Comparison of ENCODE assay signal across 9 cellular contexts in the genomic region with DNA sequence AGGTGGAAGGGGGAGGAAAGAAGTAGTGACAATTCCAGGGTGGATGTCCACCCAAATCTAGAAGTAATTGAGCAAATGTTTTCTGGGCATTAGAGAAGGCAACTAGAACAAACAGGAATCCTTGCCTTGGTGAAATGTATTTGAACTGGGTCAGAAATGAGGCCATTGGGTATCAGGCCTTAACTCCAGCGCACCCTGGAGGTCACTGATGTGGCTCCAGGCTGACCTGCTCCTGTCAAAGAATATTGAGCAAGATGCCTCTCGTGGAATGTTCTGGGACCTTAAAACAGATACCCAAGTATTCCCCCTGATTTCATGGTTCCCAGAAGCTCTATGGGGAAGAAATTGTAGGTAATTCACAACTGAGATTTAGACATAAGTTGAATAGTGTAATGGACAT. TPM values are rescaled to one million over a fixed set of nuclear protein-coding genes. Genes with fewer than 3 reads are reported as not detected.
DNase-seq lines count a peak whose midpoint lies in the region; ATAC-seq, FAIRE-seq and TF ChIP-seq lines count a peak whose summit lies in the region.
"Had no signal": no experiment of that assay in that cellular context is flagged by ENCODE, and none has a peak within 500 bp of the region (broad histone marks: within the 10 kb centered on the region; RNA-seq: fewer than 3 reads in every experiment).

No MANE protein-coding gene starts in this region.

- H3K4me3 ChIP-seq in K562 (no peak overlapping the region), HepG2 (replicated peaks in 1 of 3; ENCODE audit: insufficient read depth in 1 of 3, low read depth in 2 of 3, low read length in 3 of 3) (no peak overlapping the region), aorta (ENCODE audit: low read length in 2 of 2) (no peak overlapping the region)
- H3K4me3 ChIP-seq: SJSA1 had no signal

- H3K4me2 ChIP-seq in K562 (ENCODE audit: insufficient read depth, low read length): no peak overlapping the region
- H3K4me2 ChIP-seq in HepG2 (ENCODE audit: low read depth, low read length): no peak overlapping the region

- no peaks in the 10 kb centered on the region for H3K9me3 ChIP-seq in K562 (replicated peaks; ENCODE audit: control insufficient read depth, insufficient read depth, low read depth, low read length)
- no peaks in the 10 kb centered on the region for H3K9me3 ChIP-seq in HepG2 (ENCODE audit: low read length)
- no peaks in the 10 kb centered on the region for H3K9me3 ChIP-seq in aorta (ENCODE audit: control insufficient read depth, low read length)
- H3K9me3 ChIP-seq: SJSA1 had no signal

- POLR2A ChIA-PET in K562 (lab: Yijun Ruan, JAX) (no interaction called here), HepG2 (lab: Yijun Ruan, JAX) (no interaction called here)

- no peak overlapping the region for H3K27ac ChIP-seq in K562 (ENCODE audit: extremely low read depth, low read depth, low read length)
- H3K27ac ChIP-seq in HepG2 (ENCODE audit: extremely low read length, insufficient read depth, low read length): no peak overlapping the region
- H3K27ac ChIP-seq in aorta (ENCODE audit: low read depth in 1 of 2, low read length in 2 of 2): no peak overlapping the region
- H3K27ac ChIP-seq: SJSA1 had no signal

- BruUV-seq in K562 (replicated peaks; lab: Mats Ljungman, UMichigan): no TSS peak
- no TSS peak for BruUV-seq in HepG2 (replicated peaks; lab: Mats Ljungman, UMichigan)

- 0% methylated on average over 2 of the region's 2 CpGs for WGBS in K562 (ENCODE audit: insufficient coverage, low coverage, missing lambda C conversion rate)
- WGBS in HepG2 (ENCODE audit: low lambda C conversion rate): 3% methylated on average over 2 of the region's 2 CpGs
- 45 to 51% methylated on average over 2 of the region's 2 CpGs for WGBS in aorta, 2 donors

- TF ChIP-seq EP300 in K562 (IDR thresholded peaks at IDR 0.05; ENCODE audit: low read length) (no peak), HepG2 (IDR thresholded peaks at IDR 0.05; ENCODE audit: low read depth in 2 of 2, low read length in 2 of 2) (no peak), HepG2 (CRISPR knock-in tag; IDR thresholded peaks at IDR 0.05; ENCODE audit: borderline replicate concordance) (no peak)

- peak; percentile 71 to 82 (median 74) for TF ChIP-seq CTCF in K562 (IDR thresholded peaks at IDR 0.05 in 2 of 3, conservative IDR thresholded peaks at IDR 0.05 in 1 of 3; ENCODE audit: insufficient read depth in 2 of 3, low read depth in 1 of 3, low read length in 3 of 3)
- peak; percentile 59 for TF ChIP-seq CTCF in HepG2 (CRISPR knock-in tag; IDR thresholded peaks at IDR 0.05)

- H3K4me1 ChIP-seq in K562 (replicated peaks in 1 of 2; ENCODE audit: control insufficient read depth in 2 of 2, insufficient read depth in 2 of 2, low read length in 2 of 2): peaks cover 0 to 6% of the 10 kb centered on the region in 2 experiments; a peak in 2 of 5 replicates
- no peaks in the 10 kb centered on the region for H3K4me1 ChIP-seq in HepG2 (ENCODE audit: insufficient read depth, low read length)
- H3K4me1 ChIP-seq in aorta (ENCODE audit: control insufficient read depth in 1 of 2, insufficient read depth in 2 of 2, low read length in 2 of 2): no peaks in the 10 kb centered on the region
- H3K4me1 ChIP-seq: SJSA1 had no signal

- intact Hi-C loops in K562 (cut with micrococcal nuclease): loop anchor here (2.0 kb wide), 1 partner anchor 68 kb away; no protein-coding TSS in a partner anchor
- intact Hi-C loops in HepG2 (cut with micrococcal nuclease; ENCODE audit: unreplicated experiment): loop anchor here (2.0 kb wide), 1 partner anchor 68 kb away; no protein-coding TSS in a partner anchor
- intact Hi-C loops in aorta (cut with DNase I): no loop called here

- TF ChIP-seq POLR2A in K562 (conservative IDR thresholded peaks at IDR 0.05) (no peak), HepG2 (IDR thresholded peaks at IDR 0.05; ENCODE audit: insufficient read depth in 1 of 2, low read depth in 2 of 2, low read length in 2 of 2) (no peak)

- in situ Hi-C loops in G401 (cut with HindIII; ENCODE audit: low sequenced_read_pairs): no loop called here
- in situ Hi-C loops in K562 (cut with MboI): no loop called here
- in situ Hi-C loops in HepG2 (cut with HindIII; ENCODE audit: extremely low pct_ligation_motif_present, low pct_unique_long_range_greater_than_20kb): loop anchor here (5.0 kb wide), 1 partner anchor 65 kb away; no protein-coding TSS in a partner anchor

- H3K27me3 ChIP-seq in K562 (ENCODE audit: control insufficient read depth in 2 of 2, insufficient read depth in 2 of 2, low read length in 2 of 2) (peaks cover 39 to 67% of the 10 kb centered on the region in 2 experiments), HepG2 (ENCODE audit: control insufficient read depth in 1 of 2, insufficient read depth in 2 of 2, low read length in 2 of 2) (peaks cover 2 to 52% of the 10 kb centered on the region in 2 experiments; a peak in 4 of 5 replicates), aorta (ENCODE audit: control insufficient read depth in 1 of 2, insufficient read depth in 2 of 2, low read length in 1 of 2) (no peaks in the 10 kb centered on the region)

- H3K79me2 ChIP-seq in K562 (ENCODE audit: control insufficient read depth, insufficient read depth, low read length): no peaks in the 10 kb centered on the region
- H3K79me2 ChIP-seq in HepG2 (ENCODE audit: insufficient read depth, low read length): no peaks in the 10 kb centered on the region

- TF ChIP-seq RAD21 in K562 (CRISPR knock-in tag; conservative IDR thresholded peaks at IDR 0.05 in 1 of 2, IDR thresholded peaks at IDR 0.05 in 1 of 2) (peak; percentile 52 to 75; a peak in 3 of 4 replicates), HepG2 (CRISPR knock-in tag; IDR thresholded peaks at IDR 0.05) (peak; percentile 21; the same call in 1 of the 2 replicates)

- FAIRE-seq in K562 (lab: Jason Lieb, UNC): peak; percentile 88
- FAIRE-seq in HepG2 (lab: Jason Lieb, UNC): peak; percentile 88

- no peaks in the 10 kb centered on the region for H4K20me1 ChIP-seq in K562 (replicated peaks; ENCODE audit: control insufficient read depth, insufficient read depth, low read length)
- H4K20me1 ChIP-seq in HepG2 (ENCODE audit: insufficient read depth, low read length): no peaks in the 10 kb centered on the region

- peak; percentile 90 for ATAC-seq in K562
- ATAC-seq in HepG2: peak; percentile 88
- no peak for ATAC-seq in aorta (ENCODE audit: low FRiP score)

- H2AFZ ChIP-seq in K562 (ENCODE audit: low read depth, low read length): no peak overlapping the region
- no peak overlapping the region for H2AFZ ChIP-seq in HepG2 (ENCODE audit: low read length)

- DNase-seq in G401 (ENCODE audit: low spot score) (peak; percentile 94), M059J (ENCODE audit: low read depth) (peak; percentile 51), K562 (ENCODE audit: extremely low read depth in 1 of 4, low spot score in 3 of 4) (peak; percentile 29 to 57 (median 44)), HepG2 (ENCODE audit: low spot score) (peak; percentile 55), aorta (no peak), NCI-H226 (no peak), GM19240 (ENCODE audit: insufficient read length, low spot score) (no peak), putamen (ENCODE audit: low spot score) (no peak)

- CTCF ChIA-PET in K562 (lab: Yijun Ruan, JAX; ENCODE audit: low intra/inter-chr PET ratio) (interaction anchor here (1.2 to 3.1 kb wide), 3 partner anchors 65 to 70 kb away, joined by 4 to 18 read pairs (median 4); no protein-coding TSS in a partner anchor), HepG2 (lab: Yijun Ruan, JAX; ENCODE audit: low intra/inter-chr PET ratio, low total read pairs) (interaction anchor here (1.3 kb wide), 1 partner anchor 68 kb away, joined by 8 read pairs; no protein-coding TSS in a partner anchor)

- no peaks in the 10 kb centered on the region for H3K9me1 ChIP-seq in K562 (ENCODE audit: control insufficient read depth, insufficient read depth, low read length)

- no peaks in the 10 kb centered on the region for H3K36me3 ChIP-seq in K562 (ENCODE audit: control insufficient read depth, insufficient read depth, low read length)
- no peaks in the 10 kb centered on the region for H3K36me3 ChIP-seq in HepG2 (replicated peaks in 1 of 2; ENCODE audit: control insufficient read depth in 1 of 2, insufficient read depth in 2 of 2, low read length in 2 of 2)
- peaks cover 0 to 4% of the 10 kb centered on the region in 2 donors for H3K36me3 ChIP-seq in aorta (ENCODE audit: control insufficient read depth in 1 of 2, insufficient read depth in 2 of 2, low read length in 1 of 2)
- H3K36me3 ChIP-seq: SJSA1 had no signal

- H3K9ac ChIP-seq in K562 (ENCODE audit: insufficient read depth in 1 of 2, low read depth in 2 of 2, low read length in 2 of 2) (no peak overlapping the region), HepG2 (ENCODE audit: insufficient read depth, low read depth, low read length) (no peak overlapping the region)

RNA-seq across cellular contexts. Expression of a gene that starts 6.9 kb away (rescaled TPM):
- not detected in 2 replicates for total RNA-seq in G401 (2014; rRNA removed; shearing (Covaris generic))
- total RNA-seq in M059J (2014; rRNA removed; shearing (Covaris generic)): not detected in 2 replicates
- total RNA-seq in K562 (2011; cell fraction: chromatin; rRNA removed; ENCODE audit: low replicate concordance): not detected in 2 replicates
- total RNA-seq in K562 (2011; cell fraction: nucleolus; rRNA removed): not detected in 2 replicates
- total RNA-seq in K562 (2011; cell fraction: nucleoplasm; rRNA removed): 0.76 TPM in 1 of 2 replicates, not detected in the other
- total RNA-seq in K562 (2014; rRNA removed) (0.68 and 3.0 TPM in 2 replicates), K562 (2014; rRNA removed; fragmentation: Illumina TruSeq; extraction: Trizol) (0.35 and 0.51 TPM in 2 replicates), K562 (2015; rRNA removed; fragmentation: Illumina TruSeq; extraction: Trizol) (0.51 and 0.98 TPM in 2 replicates), K562 (2021) (0.66 and 1.1 TPM in 2 replicates), HepG2 (2016; rRNA removed; fragmentation: Illumina TruSeq; extraction: Trizol) (not detected in 2 replicates), aorta (100 to 1,000 TPM in 1 of 2 donors, 10 to 100 TPM in 1; 98.9 to 215 TPM)
- polyA plus RNA-seq in K562 (2011; rRNA removed) (0.15 and 0.71 TPM in 2 replicates), K562 (2014; fragmentation: Illumina TruSeq; extraction: Trizol) (0.80 and 1.2 TPM in 2 replicates), K562 (2014; fragmentation: Nextera tagmentation; extraction: Ambion mirVana) (under 1 TPM; 0.07 to 0.18 TPM), K562 (2014; rRNA removed) (0.41 and 1.8 TPM in 2 replicates), HepG2 (2011; rRNA removed) (not detected in 2 replicates), aorta (100 to 1,000 TPM in 1 of 2 donors, 10 to 100 TPM in 1; 45.4 to 113 TPM)
- polyA plus RNA-seq in K562 (2011; cell fraction: cytosol; rRNA removed): 0.22 and 0.86 TPM in 2 replicates
- polyA plus RNA-seq in K562 (2011; cell fraction: nucleus; rRNA removed): 0.33 TPM in 1 of 2 replicates, not detected in the other
- polyA plus RNA-seq in K562 (2012): 1.5 and 2.2 TPM in 2 replicates
- 0.63 TPM in 1 of 2 replicates, not detected in the other for polyA minus RNA-seq in K562 (2011; rRNA and poly(A)+ RNA removed)
- polyA minus RNA-seq in K562 (2011; cell fraction: cytosol; rRNA and poly(A)+ RNA removed): not detected in 2 replicates
- not detected in 2 replicates for polyA minus RNA-seq in K562 (2011; cell fraction: nucleus; rRNA and poly(A)+ RNA removed)
- total RNA-seq in HepG2 (2016; cell fraction: cytosol; rRNA removed; fragmentation: Illumina TruSeq; extraction: Trizol; ENCODE audit: low read depth): not detected in 2 replicates
- not detected in 2 replicates for total RNA-seq in HepG2 (2016; cell fraction: insoluble cytoplasmic fraction; rRNA removed; fragmentation: Illumina TruSeq; extraction: Trizol)
- not detected in 2 replicates for total RNA-seq in HepG2 (2016; cell fraction: membrane; rRNA removed; fragmentation: Illumina TruSeq; extraction: Trizol)
- total RNA-seq in HepG2 (2016; cell fraction: nucleus; rRNA removed; fragmentation: Illumina TruSeq; extraction: Trizol): not detected in 2 replicates
- 0.09 TPM in 1 of 2 replicates, not detected in the other for polyA plus RNA-seq in HepG2 (2011; cell fraction: cytosol; rRNA removed)
- 0.21 and 0.23 TPM in 2 replicates for polyA plus RNA-seq in HepG2 (2011; cell fraction: nucleus; rRNA removed)
- polyA plus RNA-seq in HepG2 (2012): not detected in 2 replicates
- not detected in 2 replicates for polyA plus RNA-seq in HepG2 (2016; cell fraction: cytosol; fragmentation: Illumina TruSeq; extraction: Trizol; ENCODE audit: low read depth)
- polyA plus RNA-seq in HepG2 (2016; cell fraction: insoluble cytoplasmic fraction; fragmentation: Illumina TruSeq; extraction: Trizol; ENCODE audit: low read depth): not detected in 2 replicates
- not detected in 2 replicates for polyA plus RNA-seq in HepG2 (2016; cell fraction: membrane; fragmentation: Illumina TruSeq; extraction: Trizol; ENCODE audit: low read depth)
- polyA plus RNA-seq in HepG2 (2016; cell fraction: nucleus; fragmentation: Illumina TruSeq; extraction: Trizol; ENCODE audit: insufficient read depth, low read depth): not detected in 2 replicates
- 0.63 TPM in 1 of 2 replicates, not detected in the other for polyA minus RNA-seq in HepG2 (2011; rRNA and poly(A)+ RNA removed; ENCODE audit: low replicate concordance)
- not detected in 2 replicates for polyA minus RNA-seq in HepG2 (2011; cell fraction: cytosol; rRNA and poly(A)+ RNA removed)
- not detected in 2 replicates for polyA minus RNA-seq in HepG2 (2011; cell fraction: nucleus; rRNA and poly(A)+ RNA removed)
- total RNA-seq: SJSA1 had no signal

RNA-seq across cellular contexts. Expression of a gene that starts 9.3 kb away (rescaled TPM):
- total RNA-seq in G401 (2014; rRNA removed; shearing (Covaris generic)): not detected in 2 replicates
- total RNA-seq in M059J (2014; rRNA removed; shearing (Covaris generic)): 1.3 and 2.0 TPM in 2 replicates
- not detected in 2 replicates for total RNA-seq in K562 (2011; cell fraction: chromatin; rRNA removed; ENCODE audit: low replicate concordance)
- not detected in 2 replicates for total RNA-seq in K562 (2011; cell fraction: nucleolus; rRNA removed)
- not detected in 2 replicates for total RNA-seq in K562 (2011; cell fraction: nucleoplasm; rRNA removed)
- 0.23 TPM in 1 of 2 replicates, not detected in the other for total RNA-seq in K562 (2014; rRNA removed)
- total RNA-seq in K562 (2014; rRNA removed; fragmentation: Illumina TruSeq; extraction: Trizol): 0.55 TPM in 1 of 2 replicates, not detected in the other
- 0.30 and 0.51 TPM in 2 replicates for total RNA-seq in K562 (2015; rRNA removed; fragmentation: Illumina TruSeq; extraction: Trizol)
- total RNA-seq in K562 (2021): 0.60 and 1.2 TPM in 2 replicates
- polyA plus RNA-seq in K562 (2011; rRNA removed): 0.05 and 0.74 TPM in 2 replicates
- 0.55 and 0.88 TPM in 2 replicates for polyA plus RNA-seq in K562 (2011; cell fraction: cytosol; rRNA removed)
- polyA plus RNA-seq in K562 (2011; cell fraction: nucleus; rRNA removed): 0.64 TPM in 1 of 2 replicates, not detected in the other
- polyA plus RNA-seq in K562 (2012): 0.75 and 0.79 TPM in 2 replicates
- polyA plus RNA-seq in K562 (2014; fragmentation: Illumina TruSeq; extraction: Trizol): 0.56 and 1.8 TPM in 2 replicates
- under 1 TPM; 0.46 to 0.49 TPM for polyA plus RNA-seq in K562 (2014; fragmentation: Nextera tagmentation; extraction: Ambion mirVana)
- polyA plus RNA-seq in K562 (2014; rRNA removed): 0.45 and 0.93 TPM in 2 replicates
- polyA minus RNA-seq in K562 (2011; rRNA and poly(A)+ RNA removed): 0.21 TPM in 1 of 2 replicates, not detected in the other
- not detected in 2 replicates for polyA minus RNA-seq in K562 (2011; cell fraction: cytosol; rRNA and poly(A)+ RNA removed)
- under 0.01 TPM in 1 of 2 replicates, not detected in the other for polyA minus RNA-seq in K562 (2011; cell fraction: nucleus; rRNA and poly(A)+ RNA removed)
- total RNA-seq in HepG2 (2016; rRNA removed; fragmentation: Illumina TruSeq; extraction: Trizol): not detected in 2 replicates
- total RNA-seq in HepG2 (2016; cell fraction: cytosol; rRNA removed; fragmentation: Illumina TruSeq; extraction: Trizol; ENCODE audit: low read depth): not detected in 2 replicates
- total RNA-seq in HepG2 (2016; cell fraction: insoluble cytoplasmic fraction; rRNA removed; fragmentation: Illumina TruSeq; extraction: Trizol): not detected in 2 replicates
- total RNA-seq in HepG2 (2016; cell fraction: membrane; rRNA removed; fragmentation: Illumina TruSeq; extraction: Trizol): not detected in 2 replicates
- total RNA-seq in HepG2 (2016; cell fraction: nucleus; rRNA removed; fragmentation: Illumina TruSeq; extraction: Trizol): not detected in 2 replicates
- polyA plus RNA-seq in HepG2 (2011; rRNA removed): not detected in 2 replicates
- polyA plus RNA-seq in HepG2 (2011; cell fraction: cytosol; rRNA removed): 0.05 and 0.18 TPM in 2 replicates
- polyA plus RNA-seq in HepG2 (2011; cell fraction: nucleus; rRNA removed): not detected in 2 replicates
- not detected in 2 replicates for polyA plus RNA-seq in HepG2 (2012)
- polyA plus RNA-seq in HepG2 (2016; cell fraction: cytosol; fragmentation: Illumina TruSeq; extraction: Trizol; ENCODE audit: low read depth): not detected in 2 replicates
- polyA plus RNA-seq in HepG2 (2016; cell fraction: insoluble cytoplasmic fraction; fragmentation: Illumina TruSeq; extraction: Trizol; ENCODE audit: low read depth): not detected in 2 replicates
- polyA plus RNA-seq in HepG2 (2016; cell fraction: membrane; fragmentation: Illumina TruSeq; extraction: Trizol; ENCODE audit: low read depth): not detected in 2 replicates
- polyA plus RNA-seq in HepG2 (2016; cell fraction: nucleus; fragmentation: Illumina TruSeq; extraction: Trizol; ENCODE audit: insufficient read depth, low read depth): not detected in 2 replicates
- polyA minus RNA-seq in HepG2 (2011; rRNA and poly(A)+ RNA removed; ENCODE audit: low replicate concordance): 0.77 TPM in 1 of 2 replicates, not detected in the other
- polyA minus RNA-seq in HepG2 (2011; cell fraction: cytosol; rRNA and poly(A)+ RNA removed): not detected in 2 replicates
- not detected in 2 replicates for polyA minus RNA-seq in HepG2 (2011; cell fraction: nucleus; rRNA and poly(A)+ RNA removed)
- total RNA-seq in aorta: 100 to 1,000 TPM; 122 to 203 TPM
- polyA plus RNA-seq in aorta: 10 to 100 TPM; 18.6 to 74.9 TPM
- total RNA-seq: SJSA1 had no signal

Comparison
In these comparisons a context has a peak if more than half of its experiments do, and no peak if none do; other contexts are left out.
1. DNase-seq: peak in G401 (single experiment), M059J (single experiment), K562 (4 of 4) and HepG2 (single experiment); none in aorta (0 of 2), NCI-H226 (single experiment), GM19240 (single experiment) and putamen (single experiment).
2. RNA of a gene that starts 6.9 kb away (total RNA-seq): 98.9 to 215 TPM in aorta; 0.35 to 3.0 TPM in K562, not detected in HepG2, not detected in G401 and not detected in M059J; every median in the first group is over 10 times any median in the second.
3. RNA of a gene that starts 9.3 kb away (total RNA-seq): 122 to 203 TPM in aorta; 1.3 to 2.0 TPM in M059J, 0.23 to 1.2 TPM in K562, not detected in G401 and not detected in HepG2; every median in the first group is over 10 times any median in the second.
4. intact Hi-C loops: an anchor here in K562 (2.0 kb wide) and HepG2 (2.0 kb wide); none called in aorta.